ENCODE assay signal across 11 cellular contexts in the genomic region with DNA sequence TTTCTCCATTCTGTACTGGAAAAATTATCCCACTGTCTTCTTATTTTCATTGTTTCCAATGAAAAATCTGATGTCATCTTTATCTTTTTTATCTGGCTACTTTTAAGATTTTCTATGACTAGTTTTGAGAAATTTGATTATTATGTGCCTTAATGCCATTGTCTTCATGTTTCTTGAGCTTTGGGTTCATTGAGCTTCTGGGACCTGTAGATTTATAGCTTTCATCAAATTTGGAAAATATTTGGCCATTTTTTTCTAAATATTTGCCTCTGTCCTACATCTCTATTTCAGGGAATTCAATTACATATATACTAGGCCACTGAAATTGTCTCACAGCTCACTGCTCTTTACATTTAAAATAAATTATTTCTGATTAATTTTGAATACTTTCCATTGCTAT. TPM values are rescaled to one million over a fixed set of nuclear protein-coding genes. Genes with fewer than 3 reads are reported as not detected.
"Had no signal": no experiment of that assay in that cellular context is flagged by ENCODE, and none has a peak within 500 bp of the region (broad histone marks: within the 10 kb centered on the region; RNA-seq: fewer than 3 reads in every experiment).

No MANE protein-coding gene starts in this region.

- H3K4me3 ChIP-seq: GM23248, GM23338, HAP-1 had no signal

- FAIRE-seq: H1, H54 had no signal

- ATAC-seq: GM23338, HCT116 had no signal

- H2AFZ ChIP-seq: GM23248, GM23338 had no signal

- H3K27ac ChIP-seq: GM23248 had no signal

- H3K4me2 ChIP-seq: GM23338 had no signal

- DNase-seq: GM23248, GOT3, H7, H9, HCEC 1CT, HFFc6 had no signal

- H3K9ac ChIP-seq: GM23248 had no signal

- H3K4me1 ChIP-seq: HAP-1 had no signal

- H3K36me3 ChIP-seq: HAP-1 had no signal

RNA-seq across cellular contexts. Expression of a gene that starts 38.7 kb away (rescaled TPM):
- polyA plus RNA-seq: GM23338 had no signal
